In genomic region chr11:14267861-14268635, GRCh38 we compare ENCODE assay signal across 23 cellular contexts.
"Had no signal": no experiment of that assay in that cellular context is flagged by ENCODE, and none has a peak within 500 bp of the region (broad histone marks: within the 10 kb centered on the region; RNA-seq: fewer than 3 reads in every experiment).

No MANE protein-coding gene starts in this region.

- H3K36me3 Mint-ChIP-seq: natural killer cell treated with Interleukin-12 subunit alpha and Interleukin-12 subunit beta and Interleukin-15 and Interleukin-18, amount 100 ng/mL, for 72 hours had no signal

- H3K4me3 Mint-ChIP-seq: activated CD4-positive, alpha-beta T cell treated with anti-CD3 and anti-CD28 coated beads, Interleukin-2, amount 10 ng/mL, durations not matched to agents 24 days and 14 days; activated CD8-positive, alpha-beta memory T cell treated with anti-CD3 and anti-CD28 coated beads, Interleukin-2, amount 10 ng/mL, durations not matched to agents 7 days and 5 days; activated CD8-positive, alpha-beta T cell treated with anti-CD3 and anti-CD28 coated beads for 36 hours; activated naive CD4-positive, alpha-beta T cell treated with anti-CD3 and anti-CD28 coated beads, Interleukin-2, amount 50 U/mL, for 24 hours; activated T-helper 1 cell treated with anti-CD3 and anti-CD28 coated beads, Interleukin-12 subunit alpha, Interleukin-12 subunit beta, Interleukin-2, Interleukin-4 antibody, amounts not matched to agents 30 ng/mL and 10 ng/mL and 1 ng/mL, durations not matched to agents 14 hours and 24 hours and 36 hours; natural killer cell treated with Interleukin-12 subunit alpha and Interleukin-12 subunit beta and Interleukin-15 and Interleukin-18, amount 100 ng/mL, for 72 hours; stimulated activated naive CD8-positive, alpha-beta T cell treated with anti-CD3 and anti-CD28 coated beads, Interleukin-15, Interleukin-2, amounts not matched to agents 100 ng/mL and 50 ng/mL, for 24 hours; T-helper 1 cell treated with Interleukin-12 subunit alpha and Interleukin-12 subunit beta and Interleukin-4 antibody, amounts not matched to agents 30 μg/mL and 1 μg/mL, for 36 hours had no signal

- H3K27ac Mint-ChIP-seq: activated CD4-positive, alpha-beta T cell treated with anti-CD3 and anti-CD28 coated beads, Interleukin-2, amount 10 ng/mL, durations not matched to agents 24 days and 14 days; activated CD8-positive, alpha-beta memory T cell treated with anti-CD3 and anti-CD28 coated beads, Interleukin-2, amount 10 ng/mL, durations not matched to agents 7 days and 5 days; activated CD8-positive, alpha-beta T cell treated with anti-CD3 and anti-CD28 coated beads for 36 hours; activated naive CD4-positive, alpha-beta T cell treated with anti-CD3 and anti-CD28 coated beads, Interleukin-2, amount 50 U/mL, for 24 hours; activated T-helper 1 cell treated with anti-CD3 and anti-CD28 coated beads, Interleukin-12 subunit alpha, Interleukin-12 subunit beta, Interleukin-2, Interleukin-4 antibody, amounts not matched to agents 30 ng/mL and 10 ng/mL and 1 ng/mL, durations not matched to agents 14 hours and 24 hours and 36 hours; natural killer cell treated with Interleukin-12 subunit alpha and Interleukin-12 subunit beta and Interleukin-15 and Interleukin-18, amount 100 ng/mL, for 72 hours; stimulated activated naive CD8-positive, alpha-beta T cell treated with anti-CD3 and anti-CD28 coated beads, Interleukin-15, Interleukin-2, amounts not matched to agents 100 ng/mL and 50 ng/mL, for 24 hours; T-helper 1 cell treated with Interleukin-12 subunit alpha and Interleukin-12 subunit beta and Interleukin-4 antibody, amounts not matched to agents 30 μg/mL and 1 μg/mL, for 36 hours had no signal

- H3K4me1 ChIP-seq: pancreas, right atrium auricular region, thyroid gland had no signal

- H3K36me3 ChIP-seq: neutrophil, pancreas, thyroid gland had no signal

- ATAC-seq: activated CD8-positive, alpha-beta memory T cell treated with anti-CD3 and anti-CD28 coated beads, Interleukin-2, amount 10 ng/mL, durations not matched to agents 7 days and 5 days; activated CD8-positive, alpha-beta T cell treated with anti-CD3 and anti-CD28 coated beads for 36 hours; esophagus mucosa; heart left ventricle; left cardiac atrium; natural killer cell treated with Interleukin-12 subunit alpha and Interleukin-12 subunit beta and Interleukin-15 and Interleukin-18, amount 100 ng/mL, for 72 hours; pancreas; psoas muscle had no signal

- DNase-seq: activated CD4-positive, alpha-beta T cell treated with anti-CD3 and anti-CD28 coated beads, Interleukin-2, amount 10 ng/mL, durations not matched to agents 24 days and 14 days; activated CD8-positive, alpha-beta memory T cell treated with anti-CD3 and anti-CD28 coated beads, Interleukin-2, amount 10 ng/mL, durations not matched to agents 7 days and 5 days; activated CD8-positive, alpha-beta T cell treated with anti-CD3 and anti-CD28 coated beads for 36 hours; activated gamma-delta T cell; amniotic stem cell; dermis blood vessel endothelial cell; effector CD8-positive, alpha-beta T cell; heart left ventricle; islet precursor cell; left cardiac atrium; pancreas; psoas muscle; stimulated activated CD4-positive, alpha-beta T cell treated with anti-CD3 and anti-CD28 coated beads, Interleukin-1b, Interleukin-23, amount 100 ng/mL, for 48 hours; substantia nigra; thyroid gland had no signal

- H3K27ac ChIP-seq: heart left ventricle, neutrophil, pancreas, psoas muscle, right atrium auricular region, thyroid gland had no signal

- H3K27me3 Mint-ChIP-seq: activated CD4-positive, alpha-beta T cell treated with anti-CD3 and anti-CD28 coated beads, Interleukin-2, amount 10 ng/mL, durations not matched to agents 24 days and 14 days; activated CD8-positive, alpha-beta memory T cell treated with anti-CD3 and anti-CD28 coated beads, Interleukin-2, amount 10 ng/mL, durations not matched to agents 7 days and 5 days; activated CD8-positive, alpha-beta T cell treated with anti-CD3 and anti-CD28 coated beads for 36 hours; activated naive CD4-positive, alpha-beta T cell treated with anti-CD3 and anti-CD28 coated beads, Interleukin-2, amount 50 U/mL, for 24 hours; natural killer cell treated with Interleukin-12 subunit alpha and Interleukin-12 subunit beta and Interleukin-15 and Interleukin-18, amount 100 ng/mL, for 72 hours; stimulated activated naive CD8-positive, alpha-beta T cell treated with anti-CD3 and anti-CD28 coated beads, Interleukin-15, Interleukin-2, amounts not matched to agents 100 ng/mL and 50 ng/mL, for 24 hours had no signal

- H3K27me3 ChIP-seq: heart left ventricle, pancreas, right atrium auricular region, thyroid gland had no signal

- H3K9me3 ChIP-seq: heart left ventricle, neutrophil, pancreas, psoas muscle, right atrium auricular region, thyroid gland had no signal

- H3K4me3 ChIP-seq: heart left ventricle, pancreas, psoas muscle, right atrium auricular region, thyroid gland had no signal

- H3K9me3 Mint-ChIP-seq: activated naive CD4-positive, alpha-beta T cell treated with anti-CD3 and anti-CD28 coated beads, Interleukin-2, amount 50 U/mL, for 24 hours; activated T-helper 1 cell treated with anti-CD3 and anti-CD28 coated beads, Interleukin-12 subunit alpha, Interleukin-12 subunit beta, Interleukin-2, Interleukin-4 antibody, amounts not matched to agents 30 ng/mL and 10 ng/mL and 1 ng/mL, durations not matched to agents 14 hours and 24 hours and 36 hours; natural killer cell treated with Interleukin-12 subunit alpha and Interleukin-12 subunit beta and Interleukin-15 and Interleukin-18, amount 100 ng/mL, for 72 hours; T-helper 1 cell treated with Interleukin-12 subunit alpha and Interleukin-12 subunit beta and Interleukin-4 antibody, amounts not matched to agents 30 μg/mL and 1 μg/mL, for 36 hours had no signal
